Comparison of ENCODE assay signal across 8 cellular contexts in the genomic region with DNA sequence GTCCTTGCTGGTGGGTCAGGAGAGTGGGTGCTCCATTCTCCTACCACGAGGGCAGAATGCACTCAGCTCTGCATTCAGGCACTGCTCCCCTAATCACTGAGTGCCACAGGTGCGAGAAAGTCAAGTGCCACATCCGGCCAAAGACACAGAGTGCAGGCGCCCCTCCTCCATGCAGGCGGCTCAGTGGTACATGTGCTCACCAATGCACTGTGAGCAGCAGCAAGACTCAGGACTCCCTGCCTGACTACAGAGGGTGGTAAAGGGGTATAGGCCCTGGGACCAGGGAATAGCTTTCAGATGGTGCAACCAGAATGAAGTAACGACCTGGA. TPM values are rescaled to one million over a fixed set of nuclear protein-coding genes. Genes with fewer than 3 reads are reported as not detected.
DNase-seq lines count a peak whose midpoint lies in the region; ATAC-seq, FAIRE-seq and TF ChIP-seq lines count a peak whose summit lies in the region.

No MANE protein-coding gene starts in this region.

- ATAC-seq in activated T-cell treated with anti-CD3 and anti-CD28 coated beads, Interleukin-2, amount 50 U/mL, for 72 hours (replicated peaks in 1 of 2) = peak; percentile 94 to 96

- DNase-seq in DMS53 (lab: John Stamatoyannopoulos, UW) (peak; percentile 47), DMS53 treated with DMSO at 0.1 percent for 48 hours (lab: John Stamatoyannopoulos, UW; ENCODE audit: unreplicated experiment) (no peak), type B pancreatic cell (ENCODE audit: extremely low spot score, unreplicated experiment) (peak; percentile 53), HT-29 (ENCODE audit: low spot score) (no peak), iPS-NIHi11 (ENCODE audit: low spot score) (no peak), frontal cortex (ENCODE audit: low spot score in 2 of 2) (no peak)
- DNase-seq in activated T-cell treated with anti-CD3 and anti-CD28 coated beads, Interleukin-2, amount 50 U/mL, for 72 hours = peak; percentile 52
- DNase-seq in stimulated activated CD4-positive, alpha-beta T cell treated with anti-CD3 and anti-CD28 coated beads, Interleukin-12 subunit alpha, Interleukin-12 subunit beta, amount 100 ng/mL, for 48 hours (ENCODE audit: low read depth in 2 of 3, low spot score in 1 of 3) = peak; percentile 12 to 27 (median 15)

- FAIRE-seq in frontal cortex (lab: Jason Lieb, UNC) = no peak

- H3K27ac Mint-ChIP-seq in activated T-cell treated with anti-CD3 and anti-CD28 coated beads, Interleukin-2, amount 50 U/mL, for 72 hours = no peak overlapping the region
- H3K27ac Mint-ChIP-seq in type B pancreatic cell = no peak overlapping the region

- TF ChIP-seq CTCF in type B pancreatic cell (conservative IDR thresholded peaks at IDR 0.05) = no peak

- H3K36me3 Mint-ChIP-seq in activated T-cell treated with anti-CD3 and anti-CD28 coated beads, Interleukin-2, amount 50 U/mL, for 72 hours (ENCODE audit: insufficient read depth in 2 of 2) = no peaks in the 10 kb centered on the region
- no peaks in the 10 kb centered on the region for H3K36me3 Mint-ChIP-seq in type B pancreatic cell

- peaks cover 23% of the 10 kb centered on the region for H3K4me1 Mint-ChIP-seq in activated T-cell treated with anti-CD3 and anti-CD28 coated beads, Interleukin-2, amount 50 U/mL, for 72 hours (ENCODE audit: low read depth)
- H3K4me1 Mint-ChIP-seq in type B pancreatic cell (ENCODE audit: unreplicated experiment) = no peaks in the 10 kb centered on the region

- H3K9me3 Mint-ChIP-seq in activated T-cell treated with anti-CD3 and anti-CD28 coated beads, Interleukin-2, amount 50 U/mL, for 72 hours = no peaks in the 10 kb centered on the region
- no peaks in the 10 kb centered on the region for H3K9me3 Mint-ChIP-seq in type B pancreatic cell

- H3K4me3 Mint-ChIP-seq in activated T-cell treated with anti-CD3 and anti-CD28 coated beads, Interleukin-2, amount 50 U/mL, for 72 hours = peak overlapping the region in 1 of 2 donors; percentile 31
- no peak overlapping the region for H3K4me3 Mint-ChIP-seq in type B pancreatic cell

- no peaks in the 10 kb centered on the region for H3K27me3 Mint-ChIP-seq in activated T-cell treated with anti-CD3 and anti-CD28 coated beads, Interleukin-2, amount 50 U/mL, for 72 hours (ENCODE audit: low read depth)
- H3K27me3 Mint-ChIP-seq in type B pancreatic cell = no peaks in the 10 kb centered on the region

RNA-seq across cellular contexts. Expression of a gene that starts 32.9 kb away (rescaled TPM):
- 10 to 100 TPM; 11.6 to 15.7 TPM for total RNA-seq in activated T-cell treated with anti-CD3 and anti-CD28 coated beads, Interleukin-2, amount 50 U/mL, for 72 hours
- 41.7 and 59.1 TPM in 2 replicates for total RNA-seq in type B pancreatic cell (ENCODE audit: low replicate concordance)
- total RNA-seq in HT-29 (2014; rRNA removed; shearing (Covaris generic)) = 37.6 and 40.0 TPM in 2 replicates
- 40.4 TPM for total RNA-seq in frontal cortex

RNA-seq across cellular contexts. Expression of a gene that starts 33.3 kb away (rescaled TPM):
- 10 to 100 TPM; 31.5 to 47.4 TPM for total RNA-seq in activated T-cell treated with anti-CD3 and anti-CD28 coated beads, Interleukin-2, amount 50 U/mL, for 72 hours
- total RNA-seq in type B pancreatic cell (ENCODE audit: low replicate concordance) (17.3 and 35.2 TPM in 2 replicates), frontal cortex (9.8 TPM)
- total RNA-seq in HT-29 (2014; rRNA removed; shearing (Covaris generic)) = 84.5 and 86.3 TPM in 2 replicates

Comparison
In these comparisons a context has a peak if more than half of its experiments do, and no peak if none do; other contexts are left out.
1. DNase-seq: peak in DMS53 (single experiment), activated T-cell treated with anti-CD3 and anti-CD28 coated beads, Interleukin-2, amount 50 U/mL, for 72 hours (2 of 2), stimulated activated CD4-positive, alpha-beta T cell treated with anti-CD3 and anti-CD28 coated beads, Interleukin-12 subunit alpha, Interleukin-12 subunit beta, amount 100 ng/mL, for 48 hours (3 of 3) and type B pancreatic cell (single experiment); none in DMS53 treated with DMSO at 0.1 percent for 48 hours (single experiment), HT-29 (single experiment), iPS-NIHi11 (single experiment) and frontal cortex (0 of 2).